Comparison of ENCODE assay signal across 8 cellular contexts in the genomic region with DNA sequence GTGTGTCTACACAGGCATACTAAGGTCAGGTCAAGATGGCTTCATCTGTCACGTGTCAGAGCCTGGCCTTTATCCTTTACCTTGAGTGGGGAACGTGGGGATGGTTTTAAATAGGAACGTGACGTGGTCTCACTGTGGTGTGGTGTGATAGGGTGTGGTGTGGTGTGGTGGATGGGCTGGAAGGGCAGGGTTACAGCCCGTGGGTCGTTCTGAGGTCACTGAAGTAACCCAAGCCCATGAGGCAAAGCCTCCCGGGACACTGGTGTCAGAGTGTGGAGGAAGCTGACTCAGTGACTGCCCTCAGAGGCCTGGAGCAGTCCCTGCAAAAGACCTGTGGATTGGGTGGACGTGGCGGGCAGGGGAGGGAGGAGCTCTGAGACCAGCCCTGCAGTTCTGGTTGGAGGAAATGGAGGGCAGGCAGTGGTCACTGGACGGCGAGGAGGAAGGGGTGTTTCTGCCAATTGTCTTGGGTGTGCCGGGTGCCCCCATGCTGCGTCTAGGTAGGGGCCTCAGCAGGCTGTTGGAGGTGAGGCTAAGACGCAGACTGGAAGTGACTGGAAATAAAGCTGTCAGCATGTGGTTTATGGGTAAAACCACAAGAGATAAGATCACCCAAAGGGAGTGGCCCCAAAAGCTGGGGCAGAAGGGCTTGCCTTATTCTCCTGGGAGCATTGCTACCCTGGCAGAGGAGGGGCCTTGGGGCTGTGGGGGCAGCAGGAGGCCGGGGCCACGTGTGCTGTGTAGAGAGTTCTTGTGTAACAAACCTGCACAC.
DNase-seq lines count a peak whose midpoint lies in the region; ATAC-seq and TF ChIP-seq lines count a peak whose summit lies in the region.

No MANE protein-coding gene starts in this region.

- POLR2A ChIA-PET in Panc1 (lab: Charles Lee) = no interaction called here

- TF ChIP-seq CTCF in Panc1 (IDR thresholded peaks at IDR 0.05) = no peak

- H3K27ac Mint-ChIP-seq in activated T-helper 17 cell treated with anti-CD3 and anti-CD28 coated beads, Interleukin-2, amount 50 U/mL, for 72 hours = peak overlapping the region; percentile 53

- peaks cover 59% of the 10 kb centered on the region for H3K27me3 Mint-ChIP-seq in activated T-helper 17 cell treated with anti-CD3 and anti-CD28 coated beads, Interleukin-2, amount 50 U/mL, for 72 hours

- H3K4me1 Mint-ChIP-seq in activated T-helper 17 cell treated with anti-CD3 and anti-CD28 coated beads, Interleukin-2, amount 50 U/mL, for 72 hours = peaks cover 40% of the 10 kb centered on the region

- H3K9me3 ChIP-seq in Panc1 (ENCODE audit: control insufficient read depth, insufficient read depth, low read depth, low read length) = no peaks in the 10 kb centered on the region

- no peaks in the 10 kb centered on the region for H3K36me3 ChIP-seq in Panc1 (ENCODE audit: control insufficient read depth, insufficient read depth, low read length)

- H3K4me3 Mint-ChIP-seq in activated T-helper 17 cell treated with anti-CD3 and anti-CD28 coated beads, Interleukin-2, amount 50 U/mL, for 72 hours = peak overlapping the region; percentile 65

- BruUV-seq in Panc1 (replicated peaks; lab: Mats Ljungman, UMichigan) = no TSS peak

- peak; percentile 76 for ATAC-seq in GM18511 (IDR thresholded peaks at IDR 0.05; ENCODE audit: unreplicated experiment)
- peak; percentile 33 for ATAC-seq in HG02970 (IDR thresholded peaks at IDR 0.05; ENCODE audit: low FRiP score, unreplicated experiment)
- 0 out of 2 replicates have a peak, but pooled peaks have one; percentile 44 for ATAC-seq in Panc1
- peak; percentile 81 for ATAC-seq in activated T-helper 17 cell treated with anti-CD3 and anti-CD28 coated beads, Interleukin-2, amount 50 U/mL, for 72 hours (replicated peaks)

- peaks cover 32% of the 10 kb centered on the region for H3K4me1 ChIP-seq in Panc1 (ENCODE audit: control insufficient read depth, insufficient read depth, low read length)

- no peak overlapping the region for H3K4me3 ChIP-seq in Panc1 (ENCODE audit: low read depth in 2 of 2, low read length in 2 of 2)

- CTCF ChIA-PET in Panc1 (lab: Charles Lee) = no interaction called here

- H3K27ac ChIP-seq in Panc1 (ENCODE audit: low read length) = 0 out of 2 replicates have a peak overlapping the region, but pooled peaks have one; percentile 34

- no peaks in the 10 kb centered on the region for H3K9me3 Mint-ChIP-seq in activated T-helper 17 cell treated with anti-CD3 and anti-CD28 coated beads, Interleukin-2, amount 50 U/mL, for 72 hours

- H3K36me3 Mint-ChIP-seq in activated T-helper 17 cell treated with anti-CD3 and anti-CD28 coated beads, Interleukin-2, amount 50 U/mL, for 72 hours (ENCODE audit: low read depth) = peaks cover 7% of the 10 kb centered on the region

- intact Hi-C loops in Panc1 (cut with micrococcal nuclease; ENCODE audit: unreplicated experiment) = no loop called here

- H3K27me3 ChIP-seq in Panc1 (ENCODE audit: control insufficient read depth, insufficient read depth, low read length) = no peaks in the 10 kb centered on the region; the same call in 1 of the 2 replicates

- no peak for DNase-seq in Panc1 (ENCODE audit: low read depth, low spot score)
- DNase-seq in iris pigment epithelial cell (ENCODE audit: low read depth) = peak; percentile 94
- DNase-seq in stimulated activated CD8-positive, alpha-beta memory T cell treated with anti-CD3 and anti-CD28 coated beads, Interleukin-15, amount 100 ng/mL, for 4 hours (ENCODE audit: low read depth in 2 of 2) = peak; percentile 32 to 51
- DNase-seq in NCI-H146 (lab: John Stamatoyannopoulos, UW) = no peak
- no peak for DNase-seq in cerebellar nuclear complex (lab: John Stamatoyannopoulos, UW)

- in situ Hi-C loops in Panc1 (cut with HindIII; ENCODE audit: low pct_unique_long_range_greater_than_20kb, low sequenced_read_pairs) = no loop called here

Comparison
In these comparisons a context has a peak if more than half of its experiments do, and no peak if none do; other contexts are left out.
1. DNase-seq: peak in iris pigment epithelial cell (single experiment) and stimulated activated CD8-positive, alpha-beta memory T cell treated with anti-CD3 and anti-CD28 coated beads, Interleukin-15, amount 100 ng/mL, for 4 hours (2 of 2); none in Panc1 (single experiment), NCI-H146 (single experiment) and cerebellar nuclear complex (0 of 2).
2. Peak in every context shown above with its lines, with median percentiles within 50 percentile points of each other: ATAC-seq.